In genomic region chr4:140110542-140110941, GRCh38 we compare ENCODE assay signal across 27 cellular contexts.
"Had no signal": no experiment of that assay in that cellular context is flagged by ENCODE, and none has a peak within 500 bp of the region (broad histone marks: within the 10 kb centered on the region; RNA-seq: fewer than 3 reads in every experiment).

No MANE protein-coding gene starts in this region.

- H3K4me1 ChIP-seq: gastroesophageal sphincter had no signal

- H3K9me3 ChIP-seq: esophagus squamous epithelium, gastroesophageal sphincter, heart left ventricle had no signal

- H3K27me3 ChIP-seq: esophagus squamous epithelium, gastroesophageal sphincter, heart left ventricle had no signal

- DNase-seq: activated B cell treated with CpG ODN at 0.5 μM for 24 hours; activated CD4-positive, alpha-beta T cell treated with anti-CD3 and anti-CD28 coated beads for 48 hours; activated CD4-positive, alpha-beta T cell treated with anti-CD3 and anti-CD28 coated beads, Interleukin-2, amount 50 U/mL, for 1 hour; activated CD4-positive, alpha-beta T cell treated with anti-CD3 and anti-CD28 coated beads, Interleukin-2, amount 50 U/mL, for 48 hours; activated CD8-positive, alpha-beta memory T cell treated with anti-CD3 and anti-CD28 coated beads for 24 hours; activated CD8-positive, alpha-beta T cell treated with anti-CD3 and anti-CD28 coated beads for 36 hours; activated effector memory CD4-positive, alpha-beta T cell treated with Interleukin-2 at 50 U/mL for 16 hours; activated gamma-delta T cell treated with Interleukin-2 at 50 U/mL for 16 hours; activated naive CD4-positive, alpha-beta T cell treated with anti-CD3 and anti-CD28 coated beads, Interleukin-2, amount 50 U/mL, for 16 hours; activated naive CD4-positive, alpha-beta T cell treated with Interleukin-2 at 50 U/mL for 16 hours; activated T-cell treated with anti-CD3 and anti-CD28 coated beads, Interleukin-2, amount 50 U/mL, for 4 hours; amniotic stem cell; anterior cingulate cortex; effector CD8-positive, alpha-beta T cell; esophagus squamous epithelium; foreskin melanocyte; heart left ventricle; T-helper 1 cell; T-helper 17 cell; T1000; WERI-Rb-1 had no signal

- H3K4me3 ChIP-seq: esophagus squamous epithelium, gastroesophageal sphincter, heart left ventricle had no signal

- FAIRE-seq: astrocyte, colon, endometrium, endothelial cell of umbilical vein had no signal

- H3K36me3 ChIP-seq: esophagus squamous epithelium, gastroesophageal sphincter, heart left ventricle, WERI-Rb-1 had no signal

- H3K27ac ChIP-seq: epithelial cell of prostate, esophagus squamous epithelium, gastroesophageal sphincter, heart left ventricle, WERI-Rb-1 had no signal
